Comparison of ENCODE assay signal across 1 cellular context in genomic region chr1:236284291-236284711, GRCh38.
TF ChIP-seq lines count a peak whose summit lies in the region.

No MANE protein-coding gene starts in this region.

TF ChIP-seq in SK-N-SH treated with all-trans-retinoic acid at 6 μM for 48 hours, 23 proteins besides CTCF, POLR2A, EP300 and RAD21 (continued from another document):
- TF ChIP-seq ESRRG (CRISPR knock-in tag; IDR thresholded peaks at IDR 0.05), result no peak
